Comparison of ENCODE assay signal across 19 cellular contexts in the genomic region with DNA sequence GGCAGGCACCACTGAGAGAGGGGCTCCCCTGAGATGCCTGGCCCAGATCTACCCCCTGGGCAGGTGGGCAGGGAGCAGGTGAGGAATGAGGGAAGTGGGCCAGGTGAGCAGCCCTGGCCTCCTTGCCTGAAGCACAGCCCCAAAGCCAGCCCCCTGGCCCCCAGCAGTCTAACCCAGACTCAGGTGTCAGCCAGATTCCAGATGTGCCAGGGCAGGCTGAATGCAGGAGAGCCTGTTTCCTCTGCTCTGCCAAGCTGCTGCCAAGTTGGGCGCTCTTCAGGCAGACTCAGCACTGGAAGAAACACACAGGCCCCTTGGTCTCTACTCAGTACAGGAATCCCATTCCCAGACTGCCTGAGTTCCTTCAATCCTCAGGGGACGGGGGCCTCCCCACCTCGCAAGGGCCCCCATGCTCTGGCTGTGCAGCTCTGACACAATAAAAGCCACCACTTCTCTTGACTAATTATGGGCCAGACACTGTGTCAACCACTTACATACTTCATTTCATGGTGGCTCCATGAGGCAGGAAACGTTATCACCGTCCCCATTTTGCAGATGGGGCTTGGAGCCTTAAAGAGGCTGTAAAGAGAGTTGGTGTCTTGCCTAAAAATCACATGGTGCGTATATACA. TPM values are rescaled to one million over a fixed set of nuclear protein-coding genes. Genes with fewer than 3 reads are reported as not detected.
DNase-seq lines count a peak whose midpoint lies in the region; ATAC-seq and TF ChIP-seq lines count a peak whose summit lies in the region.
"Had no signal": no experiment of that assay in that cellular context is flagged by ENCODE, and none has a peak within 500 bp of the region (broad histone marks: within the 10 kb centered on the region; RNA-seq: fewer than 3 reads in every experiment).

No MANE protein-coding gene starts in this region.

- no peak overlapping the region for H3K27ac ChIP-seq in RWPE2 (ENCODE audit: poor library complexity, severe bottlenecking)
- no peak overlapping the region for H3K27ac ChIP-seq in osteoblast (ENCODE audit: low read depth, low read length)
- H3K27ac ChIP-seq: KMS-11 had no signal

- H3K79me2 ChIP-seq in osteoblast (ENCODE audit: insufficient read depth, low read length): no peaks in the 10 kb centered on the region

- H3K36me3 ChIP-seq in RWPE2 (ENCODE audit: low read depth) (no peaks in the 10 kb centered on the region), osteoblast (ENCODE audit: insufficient read depth, low read length) (no peaks in the 10 kb centered on the region)
- H3K36me3 ChIP-seq: BE2C had no signal

- H3K4me3 ChIP-seq in NB4 (ENCODE audit: low read depth, low read length): no peak overlapping the region
- no peak overlapping the region for H3K4me3 ChIP-seq in RWPE2 (ENCODE audit: severe bottlenecking)
- no peak overlapping the region for H3K4me3 ChIP-seq in osteoblast (ENCODE audit: insufficient read depth, low read length)

- H3K27me3 ChIP-seq in RWPE2 (ENCODE audit: insufficient read depth, poor library complexity, severe bottlenecking) (no peaks in the 10 kb centered on the region), osteoblast (ENCODE audit: insufficient read depth, low read length) (no peaks in the 10 kb centered on the region)
- H3K27me3 ChIP-seq: BE2C had no signal

- ATAC-seq in RWPE2 (ENCODE audit: low read depth): peak; percentile 37; the same call in 2 of the 3 replicates
- ATAC-seq in GM21367 (IDR thresholded peaks at IDR 0.05; ENCODE audit: unreplicated experiment): no peak
- no peak for ATAC-seq in HG02763 (IDR thresholded peaks at IDR 0.05; ENCODE audit: unreplicated experiment)
- ATAC-seq: HepG2 had no signal

- H3K4me1 ChIP-seq in RWPE2 (ENCODE audit: insufficient read depth, poor library complexity, severe bottlenecking) (peaks cover 20% of the 10 kb centered on the region), osteoblast (ENCODE audit: insufficient read depth, low read length) (peaks cover 11% of the 10 kb centered on the region)
- H3K4me1 ChIP-seq: BE2C had no signal

- no peak for TF ChIP-seq CTCF in NB4 (IDR thresholded peaks at IDR 0.05; ENCODE audit: low read depth, low read length)
- no peak for TF ChIP-seq CTCF in RWPE2 (IDR thresholded peaks at IDR 0.05; ENCODE audit: poor library complexity, severe bottlenecking)
- TF ChIP-seq CTCF in osteoblast (IDR thresholded peaks at IDR 0.05; ENCODE audit: extremely low read depth, low read depth, low read length): no peak

- no peak overlapping the region for H2AFZ ChIP-seq in osteoblast (ENCODE audit: low read length)

- no peaks in the 10 kb centered on the region for H4K20me1 ChIP-seq in osteoblast (ENCODE audit: insufficient read depth, low read length)

- TF ChIP-seq POLR2A in NB4 (IDR thresholded peaks at IDR 0.05; ENCODE audit: extremely low read depth, insufficient read length): no peak

- H3K4me2 ChIP-seq in osteoblast (ENCODE audit: insufficient read depth, low read length): no peak overlapping the region
- H3K4me2 ChIP-seq: KMS-11 had no signal

- DNase-seq in NCI-H1105 treated with DMSO at 0.1 percent for 48 hours (lab: John Stamatoyannopoulos, UW): peak; percentile 33
- DNase-seq in NCI-H1105 (lab: John Stamatoyannopoulos, UW): no peak
- DNase-seq in NB4 (ENCODE audit: low read depth): peak; percentile 77
- no peak for DNase-seq in RWPE2 (ENCODE audit: low spot score)
- peak; percentile 37 for DNase-seq in osteoblast (ENCODE audit: insufficient read length, low spot score, missing footprints)
- DNase-seq in NCI-H2107 (lab: John Stamatoyannopoulos, UW): no peak
- DNase-seq: 8988T; BE2C; CD4-positive, alpha-beta T cell; NCI-H1048; NCI-H1930; NCI-H510A; NCI-H774; SW 1271; T-helper 2 cell had no signal

- no peaks in the 10 kb centered on the region for H3K9me3 ChIP-seq in RWPE2 (ENCODE audit: severe bottlenecking)
- no peaks in the 10 kb centered on the region for H3K9me3 ChIP-seq in osteoblast (ENCODE audit: low read depth, low read length)
- H3K9me3 ChIP-seq: BE2C had no signal

RNA-seq across cellular contexts. Expression of a gene that starts 20.4 kb away (rescaled TPM):
- total RNA-seq in osteoblast: 5.9 and 6.5 TPM in 2 replicates

RNA-seq across cellular contexts. Expression of a gene that starts 36.2 kb away (rescaled TPM):
- 13.3 and 21.0 TPM in 2 replicates for total RNA-seq in osteoblast

RNA-seq across cellular contexts. Expression of a gene that starts 45.0 kb away (rescaled TPM):
- 9.4 and 14.1 TPM in 2 replicates for total RNA-seq in osteoblast

Comparison
In these comparisons a context has a peak if more than half of its experiments do, and no peak if none do; other contexts are left out.
1. DNase-seq: peak in NCI-H1105 treated with DMSO at 0.1 percent for 48 hours (single experiment), NB4 (single experiment) and osteoblast (single experiment); none in NCI-H1105 (single experiment), RWPE2 (single experiment) and NCI-H2107 (single experiment).